ENCODE assay signal across 9 cellular contexts in the genomic region with DNA sequence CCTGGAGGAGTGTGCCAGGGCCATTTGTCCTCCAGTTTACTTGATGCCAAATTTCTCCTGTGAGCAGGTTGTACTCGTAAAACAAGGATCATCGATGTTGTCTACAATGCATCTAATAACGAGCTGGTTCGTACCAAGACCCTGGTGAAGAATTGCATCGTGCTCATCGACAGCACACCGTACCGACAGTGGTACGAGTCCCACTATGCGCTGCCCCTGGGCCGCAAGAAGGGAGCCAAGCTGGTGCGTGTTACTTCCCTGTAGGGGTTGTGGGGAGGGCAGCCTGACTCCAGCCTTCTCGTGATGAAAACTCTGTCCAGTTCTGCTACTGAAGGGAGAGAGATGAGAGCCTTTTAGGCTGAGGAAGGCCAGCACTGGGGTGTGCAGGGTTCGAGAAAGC. TPM values are rescaled to one million over a fixed set of nuclear protein-coding genes. Genes with fewer than 3 reads are reported as not detected.
DNase-seq lines count a peak whose midpoint lies in the region; ATAC-seq and TF ChIP-seq lines count a peak whose summit lies in the region.
"Had no signal": no experiment of that assay in that cellular context is flagged by ENCODE, and none has a peak within 500 bp of the region (broad histone marks: within the 10 kb centered on the region; RNA-seq: fewer than 3 reads in every experiment).

No MANE protein-coding gene starts in this region.

- peaks cover 41% of the 10 kb centered on the region for H4K20me1 ChIP-seq in SK-N-SH (ENCODE audit: insufficient read depth)

- H3K79me2 ChIP-seq in SK-N-SH (ENCODE audit: insufficient read depth) = peaks cover 56% of the 10 kb centered on the region

- H3K27ac Mint-ChIP-seq in osteocyte (ENCODE audit: unreplicated experiment) = peak overlapping the region; percentile 57

- H3K9me2 ChIP-seq in SK-N-SH = no peaks in the 10 kb centered on the region

- H3K4me2 ChIP-seq in SK-N-SH = peak overlapping the region; percentile 98

- POLR2A ChIA-PET in SK-N-SH (lab: Yijun Ruan, JAX) = interaction anchor here (1.1 kb wide), 1 partner anchor 15 kb away, joined by 3 read pairs; no protein-coding TSS in a partner anchor
- POLR2A ChIA-PET in Panc1 (lab: Charles Lee) = interaction anchor here (0.6 kb wide), 1 partner anchor 17 kb away, joined by 10 read pairs; no protein-coding TSS in a partner anchor

- WGBS in SK-N-SH (ENCODE audit: low lambda C conversion rate) = 72% methylated on average over 13 of the region's 14 CpGs

- CTCF ChIA-PET in SK-N-SH (lab: Yijun Ruan, JAX) (interaction anchor here (0.7 to 1.1 kb wide), 3 partner anchors 9 to 65 kb away, joined by 3 to 7 read pairs (median 5); no protein-coding TSS in a partner anchor), Panc1 (lab: Charles Lee) (no interaction called here)

- no peaks in the 10 kb centered on the region for H3K9me3 Mint-ChIP-seq in osteocyte (ENCODE audit: unreplicated experiment)

- no peaks in the 10 kb centered on the region for H3K27me3 ChIP-seq in SK-N-SH (ENCODE audit: insufficient read depth)
- no peaks in the 10 kb centered on the region for H3K27me3 ChIP-seq in Panc1 (ENCODE audit: control insufficient read depth, insufficient read depth, low read length)
- H3K27me3 ChIP-seq in effector memory CD4-positive, alpha-beta T cell (replicated peaks; ENCODE audit: control insufficient read depth, insufficient read depth, low read length, poor library complexity, severe bottlenecking) = no peaks in the 10 kb centered on the region

- no peak for TF ChIP-seq RAD21 in SK-N-SH (IDR thresholded peaks at IDR 0.05; ENCODE audit: low read length)

- peak overlapping the region; percentile 93 for H3K9ac ChIP-seq in SK-N-SH

- H3K4me3 Mint-ChIP-seq in osteocyte (ENCODE audit: unreplicated experiment) = peak overlapping the region; percentile 93

- H3K36me3 Mint-ChIP-seq in osteocyte (ENCODE audit: unreplicated experiment) = peaks cover 41% of the 10 kb centered on the region

- H3K4me1 ChIP-seq in SK-N-SH (ENCODE audit: control insufficient read depth in 1 of 2, insufficient read depth in 2 of 2, low read depth in 1 of 2, low read length in 1 of 2) = peaks cover 14 to 16% of the 10 kb centered on the region in 2 experiments; a peak in 3 of 4 replicates
- peaks cover 10% of the 10 kb centered on the region for H3K4me1 ChIP-seq in Panc1 (ENCODE audit: control insufficient read depth, insufficient read depth, low read length)
- H3K4me1 ChIP-seq in effector memory CD4-positive, alpha-beta T cell (ENCODE audit: control insufficient read depth, insufficient read depth, low read length, poor library complexity, severe bottlenecking) = peaks cover 16% of the 10 kb centered on the region

- H3K27me3 Mint-ChIP-seq in osteocyte (ENCODE audit: unreplicated experiment) = no peaks in the 10 kb centered on the region

- 0 out of 4 replicates have a peak overlapping the region, but pooled peaks of 1 of the 2 experiments have one; percentile 12 for H3K27ac ChIP-seq in SK-N-SH (ENCODE audit: low read depth in 2 of 2, low read length in 1 of 2)
- peak overlapping the region; percentile 92 for H3K27ac ChIP-seq in Panc1 (ENCODE audit: low read length)
- peak overlapping the region; percentile 93 for H3K27ac ChIP-seq in effector memory CD4-positive, alpha-beta T cell (ENCODE audit: insufficient read depth, low read length, poor library complexity, severe bottlenecking)

- H2AFZ ChIP-seq in SK-N-SH (ENCODE audit: low read depth) = no peak overlapping the region

- H3K36me3 ChIP-seq in SK-N-SH (replicated peaks in 1 of 2; ENCODE audit: control insufficient read depth in 1 of 2, insufficient read depth in 2 of 2, low read length in 1 of 2) (peaks cover 22 to 58% of the 10 kb centered on the region in 2 experiments), Panc1 (ENCODE audit: control insufficient read depth, insufficient read depth, low read length) (peaks cover 17% of the 10 kb centered on the region; the same call in 1 of the 2 replicates)
- peaks cover 43% of the 10 kb centered on the region for H3K36me3 ChIP-seq in effector memory CD4-positive, alpha-beta T cell (ENCODE audit: control insufficient read depth, insufficient read depth, low read length)

- ATAC-seq in SK-N-SH treated with all-trans-retinoic acid at 6 μM for 48 hours (no peak), Panc1 (no peak), HG02623 (IDR thresholded peaks at IDR 0.05; ENCODE audit: unreplicated experiment) (no peak)

- no peak for TF ChIP-seq EP300 in SK-N-SH (IDR thresholded peaks at IDR 0.05; ENCODE audit: borderline replicate concordance in 1 of 2, low read depth in 1 of 2, low read length in 1 of 2)

- H3K4me3 ChIP-seq in SK-N-SH (ENCODE audit: low read depth in 2 of 2, low read length in 1 of 2) = peak overlapping the region; percentile 54 to 79
- H3K4me3 ChIP-seq in Panc1 (ENCODE audit: low read depth in 2 of 2, low read length in 2 of 2) = peak overlapping the region; percentile 84 to 91
- H3K4me3 ChIP-seq in effector memory CD4-positive, alpha-beta T cell (ENCODE audit: insufficient read depth, low read depth, low read length, poor library complexity, severe bottlenecking) = no peak overlapping the region

- peaks cover 72% of the 10 kb centered on the region for H3F3A ChIP-seq in SK-N-SH (replicated peaks; ENCODE audit: insufficient read depth)

- no TSS peak for BruUV-seq in Panc1 (replicated peaks; lab: Mats Ljungman, UMichigan)

- DNase-seq in SK-N-SH = no peak
- no peak for DNase-seq in Panc1 (ENCODE audit: low read depth, low spot score)
- no peak for DNase-seq in effector memory CD4-positive, alpha-beta T cell
- no peak for DNase-seq in osteocyte (ENCODE audit: extremely low spot score, unreplicated experiment)
- no peak for DNase-seq in stimulated activated CD4-positive, alpha-beta T cell treated with anti-CD3 and anti-CD28 coated beads, Interleukin-2, amount 100 ng/mL, for 24 hours
- DNase-seq in activated gamma-delta T cell treated with Interleukin-2 at 50 U/mL for 16 hours = no peak

- in situ Hi-C loops in Panc1 (cut with HindIII; ENCODE audit: low pct_unique_long_range_greater_than_20kb, low sequenced_read_pairs) = no loop called here

- TF ChIP-seq CTCF in SK-N-SH (IDR thresholded peaks at IDR 0.05) (no peak), Panc1 (IDR thresholded peaks at IDR 0.05) (no peak), osteocyte (IDR thresholded peaks at IDR 0.05) (no peak)

- H3K4me1 Mint-ChIP-seq in osteocyte (ENCODE audit: unreplicated experiment) = peaks cover 29% of the 10 kb centered on the region

- intact Hi-C loops in Panc1 (cut with micrococcal nuclease; ENCODE audit: unreplicated experiment) = no loop called here

- H3K9me3 ChIP-seq in SK-N-SH = no peaks in the 10 kb centered on the region
- H3K9me3 ChIP-seq in Panc1 (ENCODE audit: control insufficient read depth, insufficient read depth, low read depth, low read length) = no peaks in the 10 kb centered on the region
- no peaks in the 10 kb centered on the region for H3K9me3 ChIP-seq in effector memory CD4-positive, alpha-beta T cell (ENCODE audit: control insufficient read depth, low read length)

TF ChIP-seq in SK-N-SH, 30 proteins besides CTCF, POLR2A, EP300 and RAD21 (continues in another document):
- no peak for TF ChIP-seq CHD2 (IDR thresholded peaks at IDR 0.05; ENCODE audit: low read length, partially characterized antibody)

TF ChIP-seq in SK-N-SH treated with all-trans-retinoic acid at 6 μM for 48 hours, 23 proteins besides CTCF, POLR2A, EP300 and RAD21:
- no peak for TF ChIP-seq ZNF70 (CRISPR knock-in tag; IDR thresholded peaks at IDR 0.05)

RNA-seq across cellular contexts. Expression of a gene that starts 2.2 kb away (rescaled TPM):
- polyA plus RNA-seq in SK-N-SH (2012; rRNA removed) = 3,303 and 3,363 TPM in 2 replicates
- 3,525 and 3,641 TPM in 2 replicates for polyA plus RNA-seq in SK-N-SH (2012; cell fraction: cytosol; rRNA removed)
- 887 and 945 TPM in 2 replicates for polyA plus RNA-seq in SK-N-SH (2012; cell fraction: nucleus; rRNA removed)
- total RNA-seq in Panc1 (2021; ENCODE audit: unreplicated experiment) (1,087 TPM), osteocyte (1,690 and 1,756 TPM in 2 replicates)
- polyA plus RNA-seq in Panc1 (2012; ENCODE audit: insufficient read length) = 1,474 TPM

RNA-seq across cellular contexts. Expression of a gene that starts 10.4 kb away (rescaled TPM):
- 0.08 and 0.12 TPM in 2 replicates for polyA plus RNA-seq in SK-N-SH (2012; rRNA removed)
- 0.01 and 0.06 TPM in 2 replicates for polyA plus RNA-seq in SK-N-SH (2012; cell fraction: cytosol; rRNA removed)
- 0.89 and 1.4 TPM in 2 replicates for polyA plus RNA-seq in SK-N-SH (2012; cell fraction: nucleus; rRNA removed)
- 0.15 TPM for total RNA-seq in Panc1 (2021; ENCODE audit: unreplicated experiment)
- polyA plus RNA-seq in Panc1 (2012; ENCODE audit: insufficient read length) = 0.11 TPM
- total RNA-seq in osteocyte = 0.18 and 0.48 TPM in 2 replicates
- total RNA-seq: urinary bladder had no signal

RNA-seq across cellular contexts. Expression of a gene that starts 22.6 kb away (rescaled TPM):
- polyA plus RNA-seq in SK-N-SH (2012; rRNA removed) = 68.3 and 82.8 TPM in 2 replicates
- 26.5 and 37.1 TPM in 2 replicates for polyA plus RNA-seq in SK-N-SH (2012; cell fraction: cytosol; rRNA removed)
- polyA plus RNA-seq in SK-N-SH (2012; cell fraction: nucleus; rRNA removed) = 295 and 317 TPM in 2 replicates
- total RNA-seq in Panc1 (2021; ENCODE audit: unreplicated experiment) (13.7 TPM), osteocyte (43.8 and 57.1 TPM in 2 replicates)
- 7.3 TPM for polyA plus RNA-seq in Panc1 (2012; ENCODE audit: insufficient read length)

RNA-seq across cellular contexts. Expression of a gene that starts 29.6 kb away (rescaled TPM):
- polyA plus RNA-seq in SK-N-SH (2012; rRNA removed) = 0.37 and 0.61 TPM in 2 replicates
- polyA plus RNA-seq in SK-N-SH (2012; cell fraction: cytosol; rRNA removed) = 0.15 and 0.29 TPM in 2 replicates
- polyA plus RNA-seq in SK-N-SH (2012; cell fraction: nucleus; rRNA removed) = 1.4 and 3.2 TPM in 2 replicates
- total RNA-seq in Panc1 (2021; ENCODE audit: unreplicated experiment) (not detected), osteocyte (0.48 TPM in 1 of 2 replicates, not detected in the other)
- polyA plus RNA-seq in Panc1 (2012; ENCODE audit: insufficient read length) = not detected
- total RNA-seq: urinary bladder had no signal

RNA-seq across cellular contexts. Expression of a gene that starts 30.8 kb away (rescaled TPM):
- 36.9 and 37.9 TPM in 2 replicates for polyA plus RNA-seq in SK-N-SH (2012; rRNA removed)
- polyA plus RNA-seq in SK-N-SH (2012; cell fraction: cytosol; rRNA removed) = 7.5 and 10.1 TPM in 2 replicates
- 265 and 277 TPM in 2 replicates for polyA plus RNA-seq in SK-N-SH (2012; cell fraction: nucleus; rRNA removed)
- total RNA-seq in Panc1 (2021; ENCODE audit: unreplicated experiment) (2.6 TPM), osteocyte (39.1 and 51.2 TPM in 2 replicates)
- 0.61 TPM for polyA plus RNA-seq in Panc1 (2012; ENCODE audit: insufficient read length)
